26 cellular contexts compared by ENCODE assay signal in genomic region chr1:36880155-36881070, GRCh38.
DNase-seq lines count a peak whose midpoint lies in the region; ATAC-seq and TF ChIP-seq lines count a peak whose summit lies in the region.
"Had no signal": no experiment of that assay in that cellular context is flagged by ENCODE, and none has a peak within 500 bp of the region (broad histone marks: within the 10 kb centered on the region; RNA-seq: fewer than 3 reads in every experiment).

No MANE protein-coding gene starts in this region.

- H4K20me1 ChIP-seq in smooth muscle cell (ENCODE audit: low read depth) = no peaks in the 10 kb centered on the region

- H3K36me3 ChIP-seq in H7 (replicated peaks; ENCODE audit: control insufficient read depth, insufficient read depth, low read length) = no peaks in the 10 kb centered on the region
- H3K36me3 ChIP-seq in lower lobe of right lung = no peaks in the 10 kb centered on the region
- H3K36me3 ChIP-seq in smooth muscle cell (ENCODE audit: low read depth) = no peaks in the 10 kb centered on the region
- H3K36me3 ChIP-seq: neutrophil had no signal

- intact Hi-C loops in lower lobe of right lung (cut with DNase I) = no loop called here

- H3K9ac ChIP-seq in smooth muscle cell (ENCODE audit: low read depth) = no peak overlapping the region

- TF ChIP-seq CTCF in lower lobe of right lung (IDR thresholded peaks at IDR 0.05) (no peak), smooth muscle cell (IDR thresholded peaks at IDR 0.05; ENCODE audit: borderline replicate concordance, insufficient read depth, poor library complexity, severe bottlenecking) (no peak)

- H3K27me3 ChIP-seq in H7 (ENCODE audit: control insufficient read depth, insufficient read depth, low read length) (no peaks in the 10 kb centered on the region), lower lobe of right lung (ENCODE audit: low read depth) (peaks cover 6% of the 10 kb centered on the region), smooth muscle cell (ENCODE audit: low read depth) (peaks cover 7% of the 10 kb centered on the region)
- H3K27me3 ChIP-seq: tibial nerve had no signal

- WGBS in smooth muscle cell (ENCODE audit: low lambda C conversion rate) = 93% methylated on average over 22 of the region's 22 CpGs

- no peaks in the 10 kb centered on the region for H3K79me2 ChIP-seq in smooth muscle cell (ENCODE audit: low read depth)

- H2AFZ ChIP-seq in smooth muscle cell (ENCODE audit: low read depth) = no peak overlapping the region

- DNase-seq in H7 (peak; percentile 20), lower lobe of right lung (peak; percentile 43), AG08396 (ENCODE audit: low spot score) (no peak), smooth muscle cell (lab: John Stamatoyannopoulos, UW; ENCODE audit: unreplicated experiment) (no peak), hypothalamus (lab: John Stamatoyannopoulos, UW) (no peak)
- peak; percentile 26 for DNase-seq in activated CD8-positive, alpha-beta memory T cell treated with anti-CD3 and anti-CD28 coated beads, Interleukin-2, amount 50 U/mL, for 48 hours
- DNase-seq in stimulated activated CD8-positive, alpha-beta memory T cell treated with anti-CD3 and anti-CD28 coated beads, Interleukin-4, amount 100 ng/mL, for 48 hours = peak; percentile 10
- DNase-seq: activated B cell treated with CpG ODN at 0.5 μM for 24 hours; activated CD4-positive, alpha-beta T cell treated with anti-CD3 and anti-CD28 coated beads, Interleukin-2, amount 50 U/mL, for 4 hours; activated naive CD4-positive, alpha-beta T cell treated with anti-CD3 and anti-CD28 coated beads, Interleukin-2, amount 10 ng/mL, durations not matched to agents 7 days and 5 days; activated T-cell treated with anti-CD3 and anti-CD28 coated beads, Interleukin-2, amount 50 U/mL, for 4 hours; DMS79 treated with DMSO at 0.1 percent for 48 hours; glutamatergic neuron; kidney glomerular epithelial cell; NCI-H1436; NCI-H2107; NCI-H446; NCI-H774; stimulated activated CD4-positive, alpha-beta T cell treated with anti-CD3 and anti-CD28 coated beads, Interleukin-1b, Interleukin-23, amount 100 ng/mL, for 48 hours; T-cell had no signal

- no peak overlapping the region for H3K27ac ChIP-seq in lower lobe of right lung
- no peak overlapping the region for H3K27ac ChIP-seq in smooth muscle cell (ENCODE audit: low read depth)
- H3K27ac ChIP-seq: C4-2B, epithelial cell of prostate, neutrophil, skin epidermis, tibial nerve had no signal

- H3K4me3 ChIP-seq in H7 (ENCODE audit: insufficient read depth, low read depth, low read length) (no peak overlapping the region), lower lobe of right lung (no peak overlapping the region), smooth muscle cell (no peak overlapping the region)
- H3K4me3 ChIP-seq: skin epidermis, tibial nerve had no signal

- H3F3A ChIP-seq in smooth muscle cell (ENCODE audit: low read depth) = no peaks in the 10 kb centered on the region

- H3K4me1 ChIP-seq in lower lobe of right lung (no peaks in the 10 kb centered on the region), smooth muscle cell (ENCODE audit: low read depth) (no peaks in the 10 kb centered on the region)

- no peak for ATAC-seq in lower lobe of right lung
- ATAC-seq: activated T-cell treated with anti-CD3 and anti-CD28 coated beads, Interleukin-2, amount 50 U/mL, for 4 hours; HCT116; T-cell had no signal

- H3K9me3 ChIP-seq in lower lobe of right lung = no peaks in the 10 kb centered on the region
- no peaks in the 10 kb centered on the region for H3K9me3 ChIP-seq in smooth muscle cell (replicated peaks; ENCODE audit: low read depth)
- H3K9me3 ChIP-seq: neutrophil, tibial nerve had no signal

- no peak overlapping the region for H3K4me2 ChIP-seq in smooth muscle cell

Comparison
In these comparisons a context has a peak if more than half of its experiments do, and no peak if none do; other contexts are left out.
1. DNase-seq: peak in H7 (single experiment), activated CD8-positive, alpha-beta memory T cell treated with anti-CD3 and anti-CD28 coated beads, Interleukin-2, amount 50 U/mL, for 48 hours (single experiment), lower lobe of right lung (single experiment) and stimulated activated CD8-positive, alpha-beta memory T cell treated with anti-CD3 and anti-CD28 coated beads, Interleukin-4, amount 100 ng/mL, for 48 hours (single experiment); none in AG08396 (single experiment), smooth muscle cell (single experiment) and hypothalamus (0 of 51).